ENCODE assay signal across 1 cellular context in genomic region chr14:50348933-50349332, GRCh38.
TF ChIP-seq lines count a peak whose summit lies in the region.

No MANE protein-coding gene starts in this region.

TF ChIP-seq in IMR-90, 13 proteins besides CTCF, POLR2A, EP300 and RAD21 (continued from another document):
- TF ChIP-seq FOS (IDR thresholded peaks at IDR 0.05; ENCODE audit: low read depth, low read length): no peak
- TF ChIP-seq ELK1 (IDR thresholded peaks at IDR 0.05; ENCODE audit: borderline replicate concordance, low read depth, low read length): no peak
- no peak for TF ChIP-seq CEBPB (IDR thresholded peaks at IDR 0.05; ENCODE audit: low read depth, low read length)
- no peak for TF ChIP-seq MAFK (IDR thresholded peaks at IDR 0.05; ENCODE audit: low read depth, low read length)
- TF ChIP-seq BHLHE40 (IDR thresholded peaks at IDR 0.05; ENCODE audit: low read depth, low read length): no peak
- no peak for TF ChIP-seq MXI1 (IDR thresholded peaks at IDR 0.05; ENCODE audit: borderline replicate concordance, low read depth, low read length)
- no peak for TF ChIP-seq SMC3 (IDR thresholded peaks at IDR 0.05; ENCODE audit: low read depth, low read length)
- TF ChIP-seq MAZ (IDR thresholded peaks at IDR 0.05; ENCODE audit: borderline replicate concordance, low read depth, low read length): no peak
